In the genomic region with DNA sequence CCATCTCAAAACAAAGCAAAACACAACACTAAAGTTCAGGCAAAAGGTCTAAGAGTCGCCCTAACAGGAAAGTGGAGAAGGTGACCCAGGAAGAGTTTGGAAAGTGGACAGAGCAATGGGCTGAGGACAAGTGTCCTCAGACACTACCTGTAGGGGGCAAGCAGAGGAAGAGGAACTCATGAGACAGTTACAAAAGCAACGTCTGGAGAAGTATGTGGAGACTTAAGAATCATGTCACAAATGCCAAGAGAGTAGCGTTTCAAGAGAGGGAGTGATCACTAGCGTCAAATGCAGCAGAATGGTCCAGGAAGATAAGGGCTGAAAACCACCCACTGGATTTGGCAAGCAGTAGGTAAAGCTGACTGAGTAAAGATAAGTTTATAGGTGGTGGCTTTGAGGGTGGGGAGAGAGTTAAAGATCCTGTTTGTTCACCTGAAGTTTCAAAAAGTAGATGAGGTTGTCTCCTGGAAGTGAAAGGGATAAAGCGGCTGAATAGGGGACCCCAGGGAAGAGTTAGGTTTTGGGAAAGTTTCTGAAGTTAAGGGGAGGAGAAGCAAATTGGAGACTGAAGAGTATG, we compare ENCODE assay signal across 1 cellular context.
TF ChIP-seq lines count a peak whose summit lies in the region.

No MANE protein-coding gene starts in this region.

TF ChIP-seq in K562, 482 proteins besides CTCF, POLR2A, EP300 and RAD21 (continued from another document and continues in another):
- peak; percentile 88; the same call in 1 of the 2 replicates for TF ChIP-seq ZBED1 (IDR thresholded peaks at IDR 0.05)
- no peak for TF ChIP-seq PRMT5 (CRISPR knock-in tag; IDR thresholded peaks at IDR 0.05)
- peak; percentile 88 for TF ChIP-seq MTA3 (IDR thresholded peaks at IDR 0.05; ENCODE audit: borderline replicate concordance)
- TF ChIP-seq NFE2 (IDR thresholded peaks at IDR 0.05; ENCODE audit: low read depth) = peak; percentile 59; the same call in 1 of the 2 replicates
- TF ChIP-seq TAF9B (IDR thresholded peaks at IDR 0.05; ENCODE audit: partially characterized antibody) = peak; percentile 69
- TF ChIP-seq, protein P1, sequence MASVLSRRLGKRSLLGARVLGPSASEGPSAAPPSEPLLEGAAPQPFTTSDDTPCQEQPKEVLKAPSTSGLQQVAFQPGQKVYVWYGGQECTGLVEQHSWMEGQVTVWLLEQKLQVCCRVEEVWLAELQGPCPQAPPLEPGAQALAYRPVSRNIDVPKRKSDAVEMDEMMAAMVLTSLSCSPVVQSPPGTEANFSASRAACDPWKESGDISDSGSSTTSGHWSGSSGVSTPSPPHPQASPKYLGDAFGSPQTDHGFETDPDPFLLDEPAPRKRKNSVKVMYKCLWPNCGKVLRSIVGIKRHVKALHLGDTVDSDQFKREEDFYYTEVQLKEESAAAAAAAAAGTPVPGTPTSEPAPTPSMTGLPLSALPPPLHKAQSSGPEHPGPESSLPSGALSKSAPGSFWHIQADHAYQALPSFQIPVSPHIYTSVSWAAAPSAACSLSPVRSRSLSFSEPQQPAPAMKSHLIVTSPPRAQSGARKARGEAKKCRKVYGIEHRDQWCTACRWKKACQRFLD (CRISPR knock-in tag; IDR thresholded peaks at IDR 0.05) = peak; percentile 50; the same call in 1 of the 2 replicates
- TF ChIP-seq ETV1 (tag; conservative IDR thresholded peaks at IDR 0.05; ENCODE audit: low read depth) = no peak
- TF ChIP-seq PHF20 (IDR thresholded peaks at IDR 0.05; ENCODE audit: partially characterized antibody) = no peak
- TF ChIP-seq ZKSCAN1 (IDR thresholded peaks at IDR 0.05; ENCODE audit: low read depth, low read length) = peak; percentile 93
- no peak for TF ChIP-seq MYBL2 (IDR thresholded peaks at IDR 0.05; ENCODE audit: low read depth)
- no peak for TF ChIP-seq MYBL2 (CRISPR knock-in tag; IDR thresholded peaks at IDR 0.05; ENCODE audit: borderline replicate concordance)
- TF ChIP-seq EGR1 (conservative IDR thresholded peaks at IDR 0.05) = peak; percentile 98
- TF ChIP-seq FOXM1 (IDR thresholded peaks at IDR 0.05; ENCODE audit: low read depth) = peak; percentile 91
- TF ChIP-seq FOXM1 (CRISPR knock-in tag; IDR thresholded peaks at IDR 0.05; ENCODE audit: low read depth) = no peak
- no peak for TF ChIP-seq HNRNPUL1 (IDR thresholded peaks at IDR 0.05; ENCODE audit: low read length)
- TF ChIP-seq, protein P2, sequence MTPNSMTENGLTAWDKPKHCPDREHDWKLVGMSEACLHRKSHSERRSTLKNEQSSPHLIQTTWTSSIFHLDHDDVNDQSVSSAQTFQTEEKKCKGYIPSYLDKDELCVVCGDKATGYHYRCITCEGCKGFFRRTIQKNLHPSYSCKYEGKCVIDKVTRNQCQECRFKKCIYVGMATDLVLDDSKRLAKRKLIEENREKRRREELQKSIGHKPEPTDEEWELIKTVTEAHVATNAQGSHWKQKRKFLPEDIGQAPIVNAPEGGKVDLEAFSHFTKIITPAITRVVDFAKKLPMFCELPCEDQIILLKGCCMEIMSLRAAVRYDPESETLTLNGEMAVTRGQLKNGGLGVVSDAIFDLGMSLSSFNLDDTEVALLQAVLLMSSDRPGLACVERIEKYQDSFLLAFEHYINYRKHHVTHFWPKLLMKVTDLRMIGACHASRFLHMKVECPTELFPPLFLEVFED (CRISPR knock-in tag; conservative IDR thresholded peaks at IDR 0.05) = 0 out of 2 replicates have a peak, but pooled peaks have one; percentile 3
- no peak for TF ChIP-seq SFPQ (IDR thresholded peaks at IDR 0.05; ENCODE audit: low read depth, low read length)
- TF ChIP-seq MECOM (CRISPR knock-in tag; IDR thresholded peaks at IDR 0.05) = peak; percentile 69; the same call in 1 of the 2 replicates
- TF ChIP-seq BRCA1 (IDR thresholded peaks at IDR 0.05) = no peak
- TF ChIP-seq BRCA1 (CRISPR knock-in tag; IDR thresholded peaks at IDR 0.05) = no peak
- TF ChIP-seq POLR2AphosphoS2 (IDR thresholded peaks at IDR 0.05; ENCODE audit: low read length) = peak; percentile 78; the same call in 1 of the 2 replicates
- TF ChIP-seq ZNF124 (CRISPR knock-in tag; IDR thresholded peaks at IDR 0.05) = no peak
- peak; percentile 99 for TF ChIP-seq TCF3 (CRISPR knock-in tag; IDR thresholded peaks at IDR 0.05)
- peak; percentile 99 for TF ChIP-seq SMARCE1 (IDR thresholded peaks at IDR 0.05)
- TF ChIP-seq MEF2D (tag; conservative IDR thresholded peaks at IDR 0.05; ENCODE audit: low read depth) = no peak
- TF ChIP-seq ZNF699 (CRISPR knock-in tag; IDR thresholded peaks at IDR 0.05; ENCODE audit: insufficient replicate concordance) = no peak
- no peak for TF ChIP-seq FOXP4 (CRISPR knock-in tag; IDR thresholded peaks at IDR 0.05; ENCODE audit: borderline replicate concordance)
- no peak for TF ChIP-seq HIVEP1 (CRISPR knock-in tag; IDR thresholded peaks at IDR 0.05)
- TF ChIP-seq ZNF668 (CRISPR knock-in tag; IDR thresholded peaks at IDR 0.05) = no peak
- TF ChIP-seq HNRNPL (IDR thresholded peaks at IDR 0.05; ENCODE audit: low read depth, low read length) = no peak
- TF ChIP-seq KHSRP (IDR thresholded peaks at IDR 0.05) = peak; percentile 58; the same call in 1 of the 2 replicates
- peak; percentile 31; the same call in 1 of the 2 replicates for TF ChIP-seq ETV5 (CRISPR knock-in tag; IDR thresholded peaks at IDR 0.05; ENCODE audit: low read depth)
- TF ChIP-seq ZNF324 (CRISPR knock-in tag; IDR thresholded peaks at IDR 0.05) = no peak
- no peak for TF ChIP-seq ILK (tag; IDR thresholded peaks at IDR 0.05; ENCODE audit: borderline replicate concordance, low read depth)
- peak; percentile 98 for TF ChIP-seq NFIC (IDR thresholded peaks at IDR 0.05)
- no peak for TF ChIP-seq HSF4 (CRISPR knock-in tag; IDR thresholded peaks at IDR 0.05; ENCODE audit: borderline replicate concordance)
- TF ChIP-seq PPARD (CRISPR knock-in tag; IDR thresholded peaks at IDR 0.05) = no peak
- TF ChIP-seq RBFOX2 (IDR thresholded peaks at IDR 0.05; ENCODE audit: low read depth, low read length) = no peak
- TF ChIP-seq RUNX1 (IDR thresholded peaks at IDR 0.05; ENCODE audit: low read depth) = peak; percentile 76; the same call in 1 of the 2 replicates
- TF ChIP-seq MYNN (IDR thresholded peaks at IDR 0.05) = peak; percentile 88
- no peak for TF ChIP-seq MYNN (CRISPR knock-in tag; IDR thresholded peaks at IDR 0.05)
- no peak for TF ChIP-seq ZNF140 (CRISPR knock-in tag; IDR thresholded peaks at IDR 0.05)
- TF ChIP-seq ZNF583 (CRISPR knock-in tag; IDR thresholded peaks at IDR 0.05) = 0 out of 2 replicates have a peak, but pooled peaks have one; percentile 78
- no peak for TF ChIP-seq FOXA1 (IDR thresholded peaks at IDR 0.05; ENCODE audit: borderline replicate concordance)
- TF ChIP-seq GATAD2A (IDR thresholded peaks at IDR 0.05) = peak; percentile 90
- peak; percentile 97 for TF ChIP-seq MTA2 (IDR thresholded peaks at IDR 0.05; ENCODE audit: low read depth)
- peak; percentile 63; the same call in 1 of the 2 replicates for TF ChIP-seq MYC (IDR thresholded peaks at IDR 0.05; ENCODE audit: low read depth, low read length)
- no peak for TF ChIP-seq MYC (CRISPR knock-in tag; IDR thresholded peaks at IDR 0.05; ENCODE audit: borderline replicate concordance, low read depth)
- TF ChIP-seq NFIX (CRISPR knock-in tag; IDR thresholded peaks at IDR 0.05; ENCODE audit: low read depth) = no peak
- TF ChIP-seq, protein P3, sequence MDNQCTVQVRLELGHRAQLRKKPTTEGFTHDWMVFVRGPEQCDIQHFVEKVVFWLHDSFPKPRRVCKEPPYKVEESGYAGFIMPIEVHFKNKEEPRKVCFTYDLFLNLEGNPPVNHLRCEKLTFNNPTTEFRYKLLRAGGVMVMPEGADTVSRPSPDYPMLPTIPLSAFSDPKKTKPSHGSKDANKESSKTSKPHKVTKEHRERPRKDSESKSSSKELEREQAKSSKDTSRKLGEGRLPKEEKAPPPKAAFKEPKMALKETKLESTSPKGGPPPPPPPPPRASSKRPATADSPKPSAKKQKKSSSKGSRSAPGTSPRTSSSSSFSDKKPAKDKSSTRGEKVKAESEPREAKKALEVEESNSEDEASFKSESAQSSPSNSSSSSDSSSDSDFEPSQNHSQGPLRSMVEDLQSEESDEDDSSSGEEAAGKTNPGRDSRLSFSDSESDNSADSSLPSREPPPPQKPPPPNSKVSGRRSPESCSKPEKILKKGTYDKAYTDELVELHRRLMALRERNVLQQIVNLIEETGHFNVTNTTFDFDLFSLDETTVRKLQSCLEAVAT (IDR thresholded peaks at IDR 0.05) = peak; percentile 52 to 92; a peak in 3 of 4 replicates
- no peak for TF ChIP-seq FOXJ3 (CRISPR knock-in tag; IDR thresholded peaks at IDR 0.05)
- TF ChIP-seq, protein P4, sequence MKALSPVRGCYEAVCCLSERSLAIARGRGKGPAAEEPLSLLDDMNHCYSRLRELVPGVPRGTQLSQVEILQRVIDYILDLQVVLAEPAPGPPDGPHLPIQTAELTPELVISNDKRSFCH (CRISPR knock-in tag; IDR thresholded peaks at IDR 0.05) = no peak
- TF ChIP-seq, protein P4 (tag; IDR thresholded peaks at IDR 0.05) = peak; percentile 75; the same call in 1 of the 2 replicates
- peak; percentile 83 for TF ChIP-seq JUND (IDR thresholded peaks at IDR 0.05; ENCODE audit: borderline replicate concordance, low read depth, low read length)
- peak; percentile 86; the same call in 1 of the 3 replicates for TF ChIP-seq JUND (tag; IDR thresholded peaks at IDR 0.05; ENCODE audit: borderline replicate concordance, low read depth, low read length)
- no peak for TF ChIP-seq NFE2L1 (tag; IDR thresholded peaks at IDR 0.05; ENCODE audit: borderline replicate concordance, low read depth)
- no peak for TF ChIP-seq SRSF9 (IDR thresholded peaks at IDR 0.05; ENCODE audit: borderline replicate concordance, low read depth, low read length)
- TF ChIP-seq TSC22D4 (tag; IDR thresholded peaks at IDR 0.05) = no peak
- no peak for TF ChIP-seq ZNF282 (CRISPR knock-in tag; IDR thresholded peaks at IDR 0.05)
- no peak for TF ChIP-seq HMG20A (CRISPR knock-in tag; conservative IDR thresholded peaks at IDR 0.05)
- TF ChIP-seq HCFC1 (IDR thresholded peaks at IDR 0.05; ENCODE audit: low read depth, low read length) = peak; percentile 26
- TF ChIP-seq ZNF584 (CRISPR knock-in tag; IDR thresholded peaks at IDR 0.05; ENCODE audit: low read depth) = no peak
- TF ChIP-seq CBX8 (IDR thresholded peaks at IDR 0.05; ENCODE audit: borderline replicate concordance, extremely low read depth, low read depth, low read length, poor library complexity, severe bottlenecking) = no peak
- no peak for TF ChIP-seq ZFP1 (CRISPR knock-in tag; IDR thresholded peaks at IDR 0.05)
- TF ChIP-seq ATF7 (IDR thresholded peaks at IDR 0.05) = peak; percentile 85
